1 cellular context compared by ENCODE assay signal in the genomic region with DNA sequence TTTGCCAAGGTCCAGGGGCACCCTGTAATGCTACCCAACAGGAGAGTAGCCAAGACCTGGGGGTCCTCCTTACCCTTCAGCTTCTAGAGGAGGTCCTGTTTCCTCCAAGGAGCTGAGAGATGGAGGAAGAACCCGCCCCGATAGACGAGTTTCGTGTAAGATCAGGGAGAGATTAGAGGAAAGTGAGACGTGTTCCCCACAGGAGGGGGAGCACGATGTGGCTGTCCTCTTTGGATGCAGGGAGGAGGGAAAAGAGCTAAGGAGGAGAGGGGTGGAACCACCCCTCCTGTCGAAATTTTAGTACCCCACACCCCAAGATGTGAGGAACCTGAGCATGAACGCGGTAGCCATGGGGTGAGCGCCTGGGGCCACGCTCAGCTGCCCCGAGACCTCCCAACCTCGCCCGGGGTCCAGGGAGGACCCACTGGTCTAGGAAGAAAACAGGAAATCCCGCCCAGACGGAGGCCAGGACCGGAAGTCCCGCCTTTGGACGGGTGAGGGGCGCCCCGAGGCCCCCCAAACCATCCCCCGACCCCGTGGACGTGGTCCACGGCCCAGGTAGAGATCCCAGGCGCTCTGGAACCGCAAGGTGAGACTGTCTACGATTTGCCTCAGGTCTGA.
A peak's percentile ranks its signal among the peaks of the same experiment; 100 is the strongest.
TF ChIP-seq lines count a peak whose summit lies in the region.

No MANE protein-coding gene starts in this region.

TF ChIP-seq in SK-N-SH, 30 proteins besides CTCF, POLR2A, EP300 and RAD21:
- TF ChIP-seq, protein P1, sequence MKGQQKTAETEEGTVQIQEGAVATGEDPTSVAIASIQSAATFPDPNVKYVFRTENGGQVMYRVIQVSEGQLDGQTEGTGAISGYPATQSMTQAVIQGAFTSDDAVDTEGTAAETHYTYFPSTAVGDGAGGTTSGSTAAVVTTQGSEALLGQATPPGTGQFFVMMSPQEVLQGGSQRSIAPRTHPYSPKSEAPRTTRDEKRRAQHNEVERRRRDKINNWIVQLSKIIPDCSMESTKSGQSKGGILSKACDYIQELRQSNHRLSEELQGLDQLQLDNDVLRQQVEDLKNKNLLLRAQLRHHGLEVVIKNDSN (IDR thresholded peaks at IDR 0.05; ENCODE audit: borderline replicate concordance, low read depth): no peak
- TF ChIP-seq YY1 (IDR thresholded peaks at IDR 0.05; ENCODE audit: low read depth) (no peak), NRF1 (IDR thresholded peaks at IDR 0.05; ENCODE audit: low read depth, low read length) (no peak), NFIC (IDR thresholded peaks at IDR 0.05; ENCODE audit: borderline replicate concordance) (no peak), CHD2 (IDR thresholded peaks at IDR 0.05; ENCODE audit: low read length, partially characterized antibody) (no peak), TEAD4 (IDR thresholded peaks at IDR 0.05; ENCODE audit: borderline replicate concordance, insufficient read depth) (no peak), GABPA (IDR thresholded peaks at IDR 0.05; ENCODE audit: low read depth) (peak; percentile 87), TCF12 (IDR thresholded peaks at IDR 0.05) (no peak), SIN3A (IDR thresholded peaks at IDR 0.05; ENCODE audit: borderline replicate concordance, low read depth, low read length) (no peak), MEF2A (IDR thresholded peaks at IDR 0.05; ENCODE audit: borderline replicate concordance, low read depth) (no peak), EZH2phosphoT487 (IDR thresholded peaks at IDR 0.05; ENCODE audit: borderline replicate concordance, low read depth) (no peak), FOXJ3 (CRISPR knock-in tag; IDR thresholded peaks at IDR 0.05) (no peak), GATA2 (CRISPR knock-in tag; IDR thresholded peaks at IDR 0.05) (no peak), TAF1 (IDR thresholded peaks at IDR 0.05; ENCODE audit: borderline replicate concordance, low read depth, low read length) (no peak), RFX5 (IDR thresholded peaks at IDR 0.05; ENCODE audit: low read length) (no peak), ELF1 (IDR thresholded peaks at IDR 0.05) (no peak), FOXM1 (IDR thresholded peaks at IDR 0.05; ENCODE audit: low read depth) (no peak), SMC3 (IDR thresholded peaks at IDR 0.05; ENCODE audit: low read depth, low read length) (no peak), FOSL2 (IDR thresholded peaks at IDR 0.05; ENCODE audit: borderline replicate concordance, low read depth) (no peak), POLR2AphosphoS5 (IDR thresholded peaks at IDR 0.05; ENCODE audit: low read depth, low read length) (peak; percentile 84), MXI1 (IDR thresholded peaks at IDR 0.05; ENCODE audit: low read depth, low read length) (0 out of 2 replicates have a peak, but pooled peaks have one; percentile 12)
- TF ChIP-seq, protein P2, sequence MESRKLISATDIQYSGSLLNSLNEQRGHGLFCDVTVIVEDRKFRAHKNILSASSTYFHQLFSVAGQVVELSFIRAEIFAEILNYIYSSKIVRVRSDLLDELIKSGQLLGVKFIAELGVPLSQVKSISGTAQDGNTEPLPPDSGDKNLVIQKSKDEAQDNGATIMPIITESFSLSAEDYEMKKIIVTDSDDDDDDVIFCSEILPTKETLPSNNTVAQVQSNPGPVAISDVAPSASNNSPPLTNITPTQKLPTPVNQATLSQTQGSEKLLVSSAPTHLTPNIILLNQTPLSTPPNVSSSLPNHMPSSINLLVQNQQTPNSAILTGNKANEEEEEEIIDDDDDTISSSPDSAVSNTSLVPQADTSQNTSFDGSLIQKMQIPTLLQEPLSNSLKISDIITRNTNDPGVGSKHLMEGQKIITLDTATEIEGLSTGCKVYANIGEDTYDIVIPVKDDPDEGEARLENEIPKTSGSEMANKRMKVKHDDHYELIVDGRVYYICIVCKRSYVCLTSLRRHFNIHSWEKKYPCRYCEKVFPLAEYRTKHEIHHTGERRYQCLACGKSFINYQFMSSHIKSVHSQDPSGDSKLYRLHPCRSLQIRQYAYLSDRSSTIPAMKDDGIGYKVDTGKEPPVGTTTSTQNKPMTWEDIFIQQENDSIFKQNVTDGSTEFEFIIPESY (IDR thresholded peaks at IDR 0.05; ENCODE audit: borderline replicate concordance, low read depth): no peak
- TF ChIP-seq, protein P3, sequence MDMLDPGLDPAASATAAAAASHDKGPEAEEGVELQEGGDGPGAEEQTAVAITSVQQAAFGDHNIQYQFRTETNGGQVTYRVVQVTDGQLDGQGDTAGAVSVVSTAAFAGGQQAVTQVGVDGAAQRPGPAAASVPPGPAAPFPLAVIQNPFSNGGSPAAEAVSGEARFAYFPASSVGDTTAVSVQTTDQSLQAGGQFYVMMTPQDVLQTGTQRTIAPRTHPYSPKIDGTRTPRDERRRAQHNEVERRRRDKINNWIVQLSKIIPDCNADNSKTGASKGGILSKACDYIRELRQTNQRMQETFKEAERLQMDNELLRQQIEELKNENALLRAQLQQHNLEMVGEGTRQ (IDR thresholded peaks at IDR 0.05; ENCODE audit: borderline replicate concordance, low read depth, low read length): no peak
- TF ChIP-seq, protein P4, sequence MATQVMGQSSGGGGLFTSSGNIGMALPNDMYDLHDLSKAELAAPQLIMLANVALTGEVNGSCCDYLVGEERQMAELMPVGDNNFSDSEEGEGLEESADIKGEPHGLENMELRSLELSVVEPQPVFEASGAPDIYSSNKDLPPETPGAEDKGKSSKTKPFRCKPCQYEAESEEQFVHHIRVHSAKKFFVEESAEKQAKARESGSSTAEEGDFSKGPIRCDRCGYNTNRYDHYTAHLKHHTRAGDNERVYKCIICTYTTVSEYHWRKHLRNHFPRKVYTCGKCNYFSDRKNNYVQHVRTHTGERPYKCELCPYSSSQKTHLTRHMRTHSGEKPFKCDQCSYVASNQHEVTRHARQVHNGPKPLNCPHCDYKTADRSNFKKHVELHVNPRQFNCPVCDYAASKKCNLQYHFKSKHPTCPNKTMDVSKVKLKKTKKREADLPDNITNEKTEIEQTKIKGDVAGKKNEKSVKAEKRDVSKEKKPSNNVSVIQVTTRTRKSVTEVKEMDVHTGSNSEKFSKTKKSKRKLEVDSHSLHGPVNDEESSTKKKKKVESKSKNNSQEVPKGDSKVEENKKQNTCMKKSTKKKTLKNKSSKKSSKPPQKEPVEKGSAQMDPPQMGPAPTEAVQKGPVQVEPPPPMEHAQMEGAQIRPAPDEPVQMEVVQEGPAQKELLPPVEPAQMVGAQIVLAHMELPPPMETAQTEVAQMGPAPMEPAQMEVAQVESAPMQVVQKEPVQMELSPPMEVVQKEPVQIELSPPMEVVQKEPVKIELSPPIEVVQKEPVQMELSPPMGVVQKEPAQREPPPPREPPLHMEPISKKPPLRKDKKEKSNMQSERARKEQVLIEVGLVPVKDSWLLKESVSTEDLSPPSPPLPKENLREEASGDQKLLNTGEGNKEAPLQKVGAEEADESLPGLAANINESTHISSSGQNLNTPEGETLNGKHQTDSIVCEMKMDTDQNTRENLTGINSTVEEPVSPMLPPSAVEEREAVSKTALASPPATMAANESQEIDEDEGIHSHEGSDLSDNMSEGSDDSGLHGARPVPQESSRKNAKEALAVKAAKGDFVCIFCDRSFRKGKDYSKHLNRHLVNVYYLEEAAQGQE (IDR thresholded peaks at IDR 0.05; ENCODE audit: low read depth, low read length): no peak
- TF ChIP-seq, protein P5, sequence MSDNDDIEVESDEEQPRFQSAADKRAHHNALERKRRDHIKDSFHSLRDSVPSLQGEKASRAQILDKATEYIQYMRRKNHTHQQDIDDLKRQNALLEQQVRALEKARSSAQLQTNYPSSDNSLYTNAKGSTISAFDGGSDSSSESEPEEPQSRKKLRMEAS (IDR thresholded peaks at IDR 0.05; ENCODE audit: low read depth): 0 out of 2 replicates have a peak, but pooled peaks have one; percentile 0
- TF ChIP-seq, protein P6, sequence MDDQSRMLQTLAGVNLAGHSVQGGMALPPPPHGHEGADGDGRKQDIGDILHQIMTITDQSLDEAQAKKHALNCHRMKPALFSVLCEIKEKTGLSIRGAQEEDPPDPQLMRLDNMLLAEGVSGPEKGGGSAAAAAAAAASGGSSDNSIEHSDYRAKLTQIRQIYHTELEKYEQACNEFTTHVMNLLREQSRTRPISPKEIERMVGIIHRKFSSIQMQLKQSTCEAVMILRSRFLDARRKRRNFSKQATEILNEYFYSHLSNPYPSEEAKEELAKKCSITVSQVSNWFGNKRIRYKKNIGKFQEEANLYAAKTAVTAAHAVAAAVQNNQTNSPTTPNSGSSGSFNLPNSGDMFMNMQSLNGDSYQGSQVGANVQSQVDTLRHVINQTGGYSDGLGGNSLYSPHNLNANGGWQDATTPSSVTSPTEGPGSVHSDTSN (IDR thresholded peaks at IDR 0.05): no peak
- TF ChIP-seq, protein P7, sequence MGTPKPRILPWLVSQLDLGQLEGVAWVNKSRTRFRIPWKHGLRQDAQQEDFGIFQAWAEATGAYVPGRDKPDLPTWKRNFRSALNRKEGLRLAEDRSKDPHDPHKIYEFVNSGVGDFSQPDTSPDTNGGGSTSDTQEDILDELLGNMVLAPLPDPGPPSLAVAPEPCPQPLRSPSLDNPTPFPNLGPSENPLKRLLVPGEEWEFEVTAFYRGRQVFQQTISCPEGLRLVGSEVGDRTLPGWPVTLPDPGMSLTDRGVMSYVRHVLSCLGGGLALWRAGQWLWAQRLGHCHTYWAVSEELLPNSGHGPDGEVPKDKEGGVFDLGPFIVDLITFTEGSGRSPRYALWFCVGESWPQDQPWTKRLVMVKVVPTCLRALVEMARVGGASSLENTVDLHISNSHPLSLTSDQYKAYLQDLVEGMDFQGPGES (IDR thresholded peaks at IDR 0.05; ENCODE audit: low read depth, low read length): no peak
